In the genomic region with DNA sequence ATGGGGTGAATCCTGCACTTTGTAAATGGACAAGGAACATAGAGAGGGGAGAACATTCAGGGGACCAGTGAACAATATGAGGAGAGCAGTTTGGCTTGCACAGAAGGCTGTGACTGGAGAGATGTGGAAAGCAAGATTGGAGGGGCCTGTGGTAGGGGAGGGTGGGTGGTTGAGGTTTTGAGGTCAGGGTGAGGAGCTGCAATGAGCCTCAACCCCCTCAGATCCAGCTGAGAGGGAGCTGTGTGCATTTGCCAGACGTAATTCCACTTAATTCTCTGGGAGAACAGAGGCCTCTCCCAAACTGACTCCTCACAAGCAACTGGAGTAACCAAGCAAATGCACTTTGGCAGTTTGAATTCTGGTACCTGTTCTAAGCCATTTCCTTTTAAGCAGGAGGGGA, we compare ENCODE assay signal across 1 cellular context.
TF ChIP-seq lines count a peak whose summit lies in the region.

No MANE protein-coding gene starts in this region.

TF ChIP-seq in SK-N-SH, 30 proteins besides CTCF, POLR2A, EP300 and RAD21:
- TF ChIP-seq MXI1 (IDR thresholded peaks at IDR 0.05; ENCODE audit: low read depth, low read length) (no peak), YY1 (IDR thresholded peaks at IDR 0.05; ENCODE audit: low read depth) (no peak), RFX5 (IDR thresholded peaks at IDR 0.05; ENCODE audit: low read length) (no peak), EZH2phosphoT487 (IDR thresholded peaks at IDR 0.05; ENCODE audit: borderline replicate concordance, low read depth) (no peak), TAF1 (IDR thresholded peaks at IDR 0.05; ENCODE audit: borderline replicate concordance, low read depth, low read length) (no peak), JUND (IDR thresholded peaks at IDR 0.05) (no peak), POLR2AphosphoS5 (IDR thresholded peaks at IDR 0.05; ENCODE audit: low read depth, low read length) (no peak), NRF1 (IDR thresholded peaks at IDR 0.05; ENCODE audit: low read depth, low read length) (no peak), FOXM1 (IDR thresholded peaks at IDR 0.05; ENCODE audit: low read depth) (no peak), NFIC (IDR thresholded peaks at IDR 0.05; ENCODE audit: borderline replicate concordance) (no peak), RCOR1 (IDR thresholded peaks at IDR 0.05; ENCODE audit: low read length) (no peak), GATA2 (CRISPR knock-in tag; IDR thresholded peaks at IDR 0.05) (no peak), RXRA (IDR thresholded peaks at IDR 0.05; ENCODE audit: borderline replicate concordance, low read depth) (no peak), TCF12 (IDR thresholded peaks at IDR 0.05) (no peak), GABPA (IDR thresholded peaks at IDR 0.05; ENCODE audit: low read depth) (no peak)
- TF ChIP-seq, protein P1, sequence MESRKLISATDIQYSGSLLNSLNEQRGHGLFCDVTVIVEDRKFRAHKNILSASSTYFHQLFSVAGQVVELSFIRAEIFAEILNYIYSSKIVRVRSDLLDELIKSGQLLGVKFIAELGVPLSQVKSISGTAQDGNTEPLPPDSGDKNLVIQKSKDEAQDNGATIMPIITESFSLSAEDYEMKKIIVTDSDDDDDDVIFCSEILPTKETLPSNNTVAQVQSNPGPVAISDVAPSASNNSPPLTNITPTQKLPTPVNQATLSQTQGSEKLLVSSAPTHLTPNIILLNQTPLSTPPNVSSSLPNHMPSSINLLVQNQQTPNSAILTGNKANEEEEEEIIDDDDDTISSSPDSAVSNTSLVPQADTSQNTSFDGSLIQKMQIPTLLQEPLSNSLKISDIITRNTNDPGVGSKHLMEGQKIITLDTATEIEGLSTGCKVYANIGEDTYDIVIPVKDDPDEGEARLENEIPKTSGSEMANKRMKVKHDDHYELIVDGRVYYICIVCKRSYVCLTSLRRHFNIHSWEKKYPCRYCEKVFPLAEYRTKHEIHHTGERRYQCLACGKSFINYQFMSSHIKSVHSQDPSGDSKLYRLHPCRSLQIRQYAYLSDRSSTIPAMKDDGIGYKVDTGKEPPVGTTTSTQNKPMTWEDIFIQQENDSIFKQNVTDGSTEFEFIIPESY (IDR thresholded peaks at IDR 0.05; ENCODE audit: borderline replicate concordance, low read depth): no peak
- TF ChIP-seq, protein P2, sequence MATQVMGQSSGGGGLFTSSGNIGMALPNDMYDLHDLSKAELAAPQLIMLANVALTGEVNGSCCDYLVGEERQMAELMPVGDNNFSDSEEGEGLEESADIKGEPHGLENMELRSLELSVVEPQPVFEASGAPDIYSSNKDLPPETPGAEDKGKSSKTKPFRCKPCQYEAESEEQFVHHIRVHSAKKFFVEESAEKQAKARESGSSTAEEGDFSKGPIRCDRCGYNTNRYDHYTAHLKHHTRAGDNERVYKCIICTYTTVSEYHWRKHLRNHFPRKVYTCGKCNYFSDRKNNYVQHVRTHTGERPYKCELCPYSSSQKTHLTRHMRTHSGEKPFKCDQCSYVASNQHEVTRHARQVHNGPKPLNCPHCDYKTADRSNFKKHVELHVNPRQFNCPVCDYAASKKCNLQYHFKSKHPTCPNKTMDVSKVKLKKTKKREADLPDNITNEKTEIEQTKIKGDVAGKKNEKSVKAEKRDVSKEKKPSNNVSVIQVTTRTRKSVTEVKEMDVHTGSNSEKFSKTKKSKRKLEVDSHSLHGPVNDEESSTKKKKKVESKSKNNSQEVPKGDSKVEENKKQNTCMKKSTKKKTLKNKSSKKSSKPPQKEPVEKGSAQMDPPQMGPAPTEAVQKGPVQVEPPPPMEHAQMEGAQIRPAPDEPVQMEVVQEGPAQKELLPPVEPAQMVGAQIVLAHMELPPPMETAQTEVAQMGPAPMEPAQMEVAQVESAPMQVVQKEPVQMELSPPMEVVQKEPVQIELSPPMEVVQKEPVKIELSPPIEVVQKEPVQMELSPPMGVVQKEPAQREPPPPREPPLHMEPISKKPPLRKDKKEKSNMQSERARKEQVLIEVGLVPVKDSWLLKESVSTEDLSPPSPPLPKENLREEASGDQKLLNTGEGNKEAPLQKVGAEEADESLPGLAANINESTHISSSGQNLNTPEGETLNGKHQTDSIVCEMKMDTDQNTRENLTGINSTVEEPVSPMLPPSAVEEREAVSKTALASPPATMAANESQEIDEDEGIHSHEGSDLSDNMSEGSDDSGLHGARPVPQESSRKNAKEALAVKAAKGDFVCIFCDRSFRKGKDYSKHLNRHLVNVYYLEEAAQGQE (IDR thresholded peaks at IDR 0.05; ENCODE audit: low read depth, low read length): no peak
- TF ChIP-seq, protein P3, sequence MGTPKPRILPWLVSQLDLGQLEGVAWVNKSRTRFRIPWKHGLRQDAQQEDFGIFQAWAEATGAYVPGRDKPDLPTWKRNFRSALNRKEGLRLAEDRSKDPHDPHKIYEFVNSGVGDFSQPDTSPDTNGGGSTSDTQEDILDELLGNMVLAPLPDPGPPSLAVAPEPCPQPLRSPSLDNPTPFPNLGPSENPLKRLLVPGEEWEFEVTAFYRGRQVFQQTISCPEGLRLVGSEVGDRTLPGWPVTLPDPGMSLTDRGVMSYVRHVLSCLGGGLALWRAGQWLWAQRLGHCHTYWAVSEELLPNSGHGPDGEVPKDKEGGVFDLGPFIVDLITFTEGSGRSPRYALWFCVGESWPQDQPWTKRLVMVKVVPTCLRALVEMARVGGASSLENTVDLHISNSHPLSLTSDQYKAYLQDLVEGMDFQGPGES (IDR thresholded peaks at IDR 0.05; ENCODE audit: low read depth, low read length): no peak
- TF ChIP-seq, protein P4, sequence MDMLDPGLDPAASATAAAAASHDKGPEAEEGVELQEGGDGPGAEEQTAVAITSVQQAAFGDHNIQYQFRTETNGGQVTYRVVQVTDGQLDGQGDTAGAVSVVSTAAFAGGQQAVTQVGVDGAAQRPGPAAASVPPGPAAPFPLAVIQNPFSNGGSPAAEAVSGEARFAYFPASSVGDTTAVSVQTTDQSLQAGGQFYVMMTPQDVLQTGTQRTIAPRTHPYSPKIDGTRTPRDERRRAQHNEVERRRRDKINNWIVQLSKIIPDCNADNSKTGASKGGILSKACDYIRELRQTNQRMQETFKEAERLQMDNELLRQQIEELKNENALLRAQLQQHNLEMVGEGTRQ (IDR thresholded peaks at IDR 0.05; ENCODE audit: borderline replicate concordance, low read depth, low read length): no peak
- TF ChIP-seq, protein P5, sequence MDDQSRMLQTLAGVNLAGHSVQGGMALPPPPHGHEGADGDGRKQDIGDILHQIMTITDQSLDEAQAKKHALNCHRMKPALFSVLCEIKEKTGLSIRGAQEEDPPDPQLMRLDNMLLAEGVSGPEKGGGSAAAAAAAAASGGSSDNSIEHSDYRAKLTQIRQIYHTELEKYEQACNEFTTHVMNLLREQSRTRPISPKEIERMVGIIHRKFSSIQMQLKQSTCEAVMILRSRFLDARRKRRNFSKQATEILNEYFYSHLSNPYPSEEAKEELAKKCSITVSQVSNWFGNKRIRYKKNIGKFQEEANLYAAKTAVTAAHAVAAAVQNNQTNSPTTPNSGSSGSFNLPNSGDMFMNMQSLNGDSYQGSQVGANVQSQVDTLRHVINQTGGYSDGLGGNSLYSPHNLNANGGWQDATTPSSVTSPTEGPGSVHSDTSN (IDR thresholded peaks at IDR 0.05): no peak
